Comparison of ENCODE assay signal across 22 cellular contexts in the genomic region with DNA sequence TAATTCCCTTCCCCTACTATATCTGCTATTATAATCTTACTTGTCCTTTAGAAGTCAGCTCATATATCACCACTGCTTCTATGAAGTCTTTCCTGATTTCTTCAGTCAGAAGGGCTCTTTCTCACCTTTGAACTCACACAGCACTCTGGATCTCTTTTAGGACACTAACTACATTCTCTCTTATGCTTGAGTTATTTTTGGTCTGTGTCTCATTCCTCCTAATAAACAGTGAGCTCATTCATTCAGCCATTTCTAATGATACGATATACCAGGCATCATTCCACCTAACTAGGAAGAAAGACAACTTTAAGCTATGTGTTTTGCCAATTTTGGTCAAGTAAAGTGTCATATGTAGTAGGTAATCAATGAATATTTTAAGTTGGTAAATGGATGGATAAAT. TPM values are rescaled to one million over a fixed set of nuclear protein-coding genes. Genes with fewer than 3 reads are reported as not detected.
"Had no signal": no experiment of that assay in that cellular context is flagged by ENCODE, and none has a peak within 500 bp of the region (broad histone marks: within the 10 kb centered on the region; RNA-seq: fewer than 3 reads in every experiment).

No MANE protein-coding gene starts in this region.

- H3K36me3 Mint-ChIP-seq: stimulated activated memory B cell treated with anti-CD40 and anti-IgM and Interleukin-4, amounts not matched to agents 10 μg/mL and 1 μg/mL and 100 μg/mL, for 72 hours had no signal

- H3K9me3 ChIP-seq: ascending aorta, left lung, thyroid gland, uterus had no signal

- H3K4me3 Mint-ChIP-seq: activated naive CD4-positive, alpha-beta T cell treated with anti-CD3 and anti-CD28 coated beads for 36 hours; activated naive CD8-positive, alpha-beta T cell treated with anti-CD3 and anti-CD28 coated beads, Interleukin-2, amount 50 U/mL, for 24 hours; memory B cell; stimulated activated memory B cell treated with anti-CD40 and anti-IgM and Interleukin-4, amounts not matched to agents 10 μg/mL and 1 μg/mL and 100 μg/mL, for 72 hours had no signal

- H3K9me3 Mint-ChIP-seq: activated naive CD8-positive, alpha-beta T cell treated with anti-CD3 and anti-CD28 coated beads, Interleukin-2, amount 50 U/mL, for 24 hours; activated T-helper 2 cell treated with anti-CD3 and anti-CD28 coated beads, Interferon-gamma antibody, Interleukin-2, Interleukin-4, amounts not matched to agents 10 μg/mL and 5 μg/mL and 100 μg/mL, durations not matched to agents 14 hours and 24 hours and 36 hours had no signal

- ATAC-seq: activated naive CD8-positive, alpha-beta T cell treated with anti-CD3 and anti-CD28 coated beads, Interleukin-2, amount 50 U/mL, for 24 hours; gastroesophageal sphincter; left lung; stimulated activated memory B cell treated with anti-CD40 and anti-IgM and Interleukin-4, amounts not matched to agents 10 μg/mL and 1 μg/mL and 100 μg/mL, for 72 hours had no signal

- H3K36me3 ChIP-seq: ascending aorta, gastroesophageal sphincter, left lung, thyroid gland, uterus had no signal

- H3K27me3 ChIP-seq: ascending aorta, gastroesophageal sphincter, left lung, thyroid gland, uterus had no signal

- DNase-seq: activated CD4-positive, alpha-beta T cell treated with anti-CD3 and anti-CD28 coated beads, Interleukin-2, amount 50 U/mL, for 1 hour; activated naive CD4-positive, alpha-beta T cell treated with anti-CD3 and anti-CD28 coated beads for 36 hours; activated naive CD8-positive, alpha-beta T cell treated with anti-CD3 and anti-CD28 coated beads, Interleukin-2, amount 50 U/mL, for 24 hours; islet precursor cell; left lung; stimulated activated CD4-positive, alpha-beta T cell treated with anti-CD3 and anti-CD28 coated beads, Interleukin-2, amount 100 ng/mL, for 48 hours; SW 1271; T-helper 9 cell; thyroid gland; uterus had no signal

- H3K4me3 ChIP-seq: gastroesophageal sphincter, left lung, thyroid gland, uterus had no signal

- H3K27ac ChIP-seq: gastroesophageal sphincter, left lung, thyroid gland, uterus had no signal

- H3K27me3 Mint-ChIP-seq: activated naive CD8-positive, alpha-beta T cell treated with anti-CD3 and anti-CD28 coated beads, Interleukin-2, amount 50 U/mL, for 24 hours had no signal

- H3K4me1 ChIP-seq: gastroesophageal sphincter, thyroid gland, uterus had no signal

- H3K27ac Mint-ChIP-seq: activated naive CD4-positive, alpha-beta T cell treated with anti-CD3 and anti-CD28 coated beads for 36 hours; activated naive CD8-positive, alpha-beta T cell treated with anti-CD3 and anti-CD28 coated beads, Interleukin-2, amount 50 U/mL, for 24 hours; activated T-helper 2 cell treated with anti-CD3 and anti-CD28 coated beads, Interferon-gamma antibody, Interleukin-2, Interleukin-4, amounts not matched to agents 10 μg/mL and 5 μg/mL and 100 μg/mL, durations not matched to agents 14 hours and 24 hours and 36 hours; memory B cell; stimulated activated memory B cell treated with anti-CD40 and anti-IgM and Interleukin-4, amounts not matched to agents 10 μg/mL and 1 μg/mL and 100 μg/mL, for 72 hours had no signal

RNA-seq across cellular contexts. Expression of a gene that starts 1.2 kb away (rescaled TPM):
- total RNA-seq: activated CD8-positive, alpha-beta memory T cell treated with anti-CD3 and anti-CD28 coated beads for 36 hours; activated naive CD4-positive, alpha-beta T cell treated with anti-CD3 and anti-CD28 coated beads for 36 hours; activated T-helper 2 cell treated with anti-CD3 and anti-CD28 coated beads, Interferon-gamma antibody, Interleukin-2, Interleukin-4, amounts not matched to agents 10 μg/mL and 5 μg/mL and 100 μg/mL, durations not matched to agents 14 hours and 24 hours and 36 hours; bronchial epithelial cell; dermis microvascular lymphatic vessel endothelial cell; epithelial cell of proximal tubule; pulmonary artery endothelial cell; thyroid gland had no signal
- polyA plus RNA-seq: neural cell had no signal

RNA-seq across cellular contexts. Expression of a gene that starts 2.5 kb away (rescaled TPM):
- total RNA-seq: ascending aorta, bronchial epithelial cell, dermis microvascular lymphatic vessel endothelial cell, epithelial cell of proximal tubule, osteocyte, pulmonary artery endothelial cell, thyroid gland had no signal
